ENCODE assay signal across 20 cellular contexts in genomic region chrX:6120329-6120728, GRCh38.
"Had no signal": no experiment of that assay in that cellular context is flagged by ENCODE, and none has a peak within 500 bp of the region (broad histone marks: within the 10 kb centered on the region; RNA-seq: fewer than 3 reads in every experiment).

No MANE protein-coding gene starts in this region.

- DNase-seq: dorsolateral prefrontal cortex; effector CD4-positive, alpha-beta T cell; foreskin fibroblast; gastrocnemius medialis; kidney; mucosa of descending colon; naive B cell; right lobe of liver; small intestine; stimulated activated CD4-positive, alpha-beta T cell treated with anti-CD3 and anti-CD28 coated beads, Interleukin-15, amount 100 ng/mL, for 24 hours; stimulated activated CD4-positive, alpha-beta T cell treated with anti-CD3 and anti-CD28 coated beads, Interleukin-2, amount 100 ng/mL, for 48 hours; stimulated activated naive B cell treated with anti-CD40 and anti-IgM and Interleukin-4, amounts not matched to agents 10 μg/mL and 1 μg/mL and 100 μg/mL, for 72 hours; upper lobe of left lung had no signal

- H3K27ac Mint-ChIP-seq: memory B cell; mesothelial cell of epicardium; naive B cell; natural killer cell treated with Interleukin-12 subunit alpha and Interleukin-12 subunit beta and Interleukin-15 and Interleukin-18, amount 100 ng/mL, for 72 hours; progenitor cell of endocrine pancreas; stimulated activated naive B cell treated with anti-CD40 and anti-IgM and Interleukin-4, amounts not matched to agents 10 μg/mL and 1 μg/mL and 100 μg/mL, for 72 hours; stimulated activated naive CD8-positive, alpha-beta T cell treated with anti-CD3 and anti-CD28 coated beads, Interleukin-15, Interleukin-2, amounts not matched to agents 100 ng/mL and 50 ng/mL, for 24 hours had no signal

- H3K36me3 Mint-ChIP-seq: memory B cell; mesothelial cell of epicardium; naive B cell; natural killer cell treated with Interleukin-12 subunit alpha and Interleukin-12 subunit beta and Interleukin-15 and Interleukin-18, amount 100 ng/mL, for 72 hours; stimulated activated naive B cell treated with anti-CD40 and anti-IgM and Interleukin-4, amounts not matched to agents 10 μg/mL and 1 μg/mL and 100 μg/mL, for 72 hours had no signal

- H3K9me3 Mint-ChIP-seq: memory B cell; mesothelial cell of epicardium; neural crest cell; stimulated activated naive CD8-positive, alpha-beta T cell treated with anti-CD3 and anti-CD28 coated beads, Interleukin-15, Interleukin-2, amounts not matched to agents 100 ng/mL and 50 ng/mL, for 24 hours had no signal

- ATAC-seq: gastrocnemius medialis; left lobe of liver; mucosa of descending colon; natural killer cell treated with Interleukin-12 subunit alpha and Interleukin-12 subunit beta and Interleukin-15 and Interleukin-18, amount 100 ng/mL, for 72 hours; right lobe of liver; stimulated activated naive B cell treated with anti-CD40 and anti-IgM and Interleukin-4, amounts not matched to agents 10 μg/mL and 1 μg/mL and 100 μg/mL, for 72 hours had no signal
